12 cellular contexts compared by ENCODE assay signal in the genomic region with DNA sequence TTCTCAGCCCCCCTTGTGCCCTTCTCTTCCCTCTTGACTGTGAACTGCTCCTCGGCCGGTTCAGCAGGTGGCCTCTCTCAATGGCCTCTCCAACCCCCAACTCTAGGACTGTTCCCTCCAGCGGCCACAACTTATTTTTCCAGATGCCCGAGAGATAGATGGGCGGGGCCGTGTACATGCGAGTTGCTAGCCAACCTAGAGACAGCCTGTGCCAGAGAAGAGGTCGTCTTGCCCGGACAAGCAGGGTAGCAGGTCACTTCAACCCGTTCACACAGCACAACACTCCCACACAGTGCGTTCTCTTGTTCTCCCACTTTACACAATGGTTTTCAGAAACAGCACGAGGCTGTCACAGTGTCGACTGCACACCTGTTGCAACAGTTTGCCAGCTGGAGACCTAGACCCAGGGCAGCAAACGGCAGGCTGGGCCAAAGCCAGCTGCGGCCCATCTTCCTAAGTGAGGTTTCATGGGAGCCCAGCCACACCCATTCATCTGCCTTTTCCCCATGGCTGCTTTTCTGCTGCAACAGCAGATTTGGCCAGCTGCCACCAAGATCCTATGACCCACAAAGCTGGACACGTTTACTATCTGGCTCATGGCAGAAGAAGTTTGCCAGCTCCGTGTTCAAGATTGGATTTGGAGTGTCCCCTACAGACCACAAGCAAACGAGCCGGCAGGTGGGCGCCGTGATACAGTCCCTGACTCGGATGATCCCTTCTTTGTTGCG. TPM values are rescaled to one million over a fixed set of nuclear protein-coding genes. Genes with fewer than 3 reads are reported as not detected.
DNase-seq lines count a peak whose midpoint lies in the region; ATAC-seq, FAIRE-seq and TF ChIP-seq lines count a peak whose summit lies in the region.
"Had no signal": no experiment of that assay in that cellular context is flagged by ENCODE, and none has a peak within 500 bp of the region (broad histone marks: within the 10 kb centered on the region; RNA-seq: fewer than 3 reads in every experiment).

No MANE protein-coding gene starts in this region.

- H3K27me3 ChIP-seq in K562 (ENCODE audit: control insufficient read depth in 2 of 2, insufficient read depth in 2 of 2, low read length in 2 of 2), result peaks cover 4 to 24% of the 10 kb centered on the region in 2 experiments; a peak in 2 of 5 replicates

- no TSS peak for BruUV-seq in K562 (replicated peaks; lab: Mats Ljungman, UMichigan)

- H3K36me3 Mint-ChIP-seq in activated T-cell treated with anti-CD3 and anti-CD28 coated beads, Interleukin-2, amount 50 U/mL, for 72 hours (ENCODE audit: insufficient read depth in 2 of 2), result peaks cover 5 to 11% of the 10 kb centered on the region in 2 donors
- H3K36me3 Mint-ChIP-seq in stimulated activated memory B cell treated with anti-CD40 and anti-IgM and Interleukin-4, amounts not matched to agents 10 μg/mL and 1 μg/mL and 100 μg/mL, for 72 hours, result peaks cover 6% of the 10 kb centered on the region

- no peak overlapping the region for H3K27ac Mint-ChIP-seq in activated T-cell treated with anti-CD3 and anti-CD28 coated beads, Interleukin-2, amount 50 U/mL, for 72 hours
- no peak overlapping the region for H3K27ac Mint-ChIP-seq in stimulated activated memory B cell treated with anti-CD40 and anti-IgM and Interleukin-4, amounts not matched to agents 10 μg/mL and 1 μg/mL and 100 μg/mL, for 72 hours
- H3K27ac Mint-ChIP-seq: activated naive CD8-positive, alpha-beta T cell had no signal

- H3K9me3 ChIP-seq in K562 (replicated peaks; ENCODE audit: control insufficient read depth, insufficient read depth, low read depth, low read length), result no peaks in the 10 kb centered on the region

- no peak for TF ChIP-seq CTCF in AG09319 (IDR thresholded peaks at IDR 0.05; ENCODE audit: low read depth, low read length)
- no peak for TF ChIP-seq CTCF in K562 (IDR thresholded peaks at IDR 0.05 in 2 of 3, conservative IDR thresholded peaks at IDR 0.05 in 1 of 3; ENCODE audit: insufficient read depth in 2 of 3, low read depth in 1 of 3, low read length in 3 of 3)
- no peak for TF ChIP-seq CTCF in lower leg skin (IDR thresholded peaks at IDR 0.05)

- H3K9ac ChIP-seq in K562 (ENCODE audit: insufficient read depth in 1 of 2, low read depth in 2 of 2, low read length in 2 of 2), result no peak overlapping the region

- CTCF ChIA-PET in K562 (lab: Yijun Ruan, JAX; ENCODE audit: low intra/inter-chr PET ratio), result no interaction called here

- DNase-seq in AG09319 (ENCODE audit: extremely low read depth, low read depth) (peak; percentile 42), NCI-H1694 treated with DMSO at 0.1 percent for 48 hours (lab: John Stamatoyannopoulos, UW) (peak; percentile 73), K562 (ENCODE audit: extremely low read depth in 1 of 4, low spot score in 3 of 4) (no peak), lower leg skin (ENCODE audit: low spot score in 2 of 2) (peak; percentile 82 to 98)
- DNase-seq in activated T-cell treated with anti-CD3 and anti-CD28 coated beads, Interleukin-2, amount 50 U/mL, for 72 hours, result no peak
- DNase-seq: DND-41 had no signal

- no peak overlapping the region for H3K4me3 ChIP-seq in K562
- no peak overlapping the region for H3K4me3 ChIP-seq in lower leg skin (ENCODE audit: low read depth, poor library complexity, severe bottlenecking)
- H3K4me3 ChIP-seq: HAP-1 had no signal

- in situ Hi-C loops in K562 (cut with MboI), result no loop called here

- peaks cover 2 to 6% of the 10 kb centered on the region in 2 donors for H3K9me3 Mint-ChIP-seq in activated T-cell treated with anti-CD3 and anti-CD28 coated beads, Interleukin-2, amount 50 U/mL, for 72 hours
- peaks cover 9% of the 10 kb centered on the region for H3K9me3 Mint-ChIP-seq in stimulated activated memory B cell treated with anti-CD40 and anti-IgM and Interleukin-4, amounts not matched to agents 10 μg/mL and 1 μg/mL and 100 μg/mL, for 72 hours

- POLR2A ChIA-PET in K562 (lab: Yijun Ruan, JAX), result no interaction called here

- H3K4me2 ChIP-seq in K562 (ENCODE audit: insufficient read depth, low read length), result no peak overlapping the region

- H3K9me1 ChIP-seq in K562 (ENCODE audit: control insufficient read depth, insufficient read depth, low read length), result no peaks in the 10 kb centered on the region

- no peak overlapping the region for H3K4me3 Mint-ChIP-seq in activated T-cell treated with anti-CD3 and anti-CD28 coated beads, Interleukin-2, amount 50 U/mL, for 72 hours
- no peak overlapping the region for H3K4me3 Mint-ChIP-seq in stimulated activated memory B cell treated with anti-CD40 and anti-IgM and Interleukin-4, amounts not matched to agents 10 μg/mL and 1 μg/mL and 100 μg/mL, for 72 hours
- H3K4me3 Mint-ChIP-seq: activated naive CD8-positive, alpha-beta T cell had no signal

- H3K36me3 ChIP-seq in K562 (ENCODE audit: control insufficient read depth, insufficient read depth, low read length), result no peaks in the 10 kb centered on the region
- H3K36me3 ChIP-seq: HAP-1 had no signal

- TF ChIP-seq EP300 in K562 (IDR thresholded peaks at IDR 0.05; ENCODE audit: low read length), result no peak

- peaks cover 34% of the 10 kb centered on the region for H3K27me3 Mint-ChIP-seq in activated T-cell treated with anti-CD3 and anti-CD28 coated beads, Interleukin-2, amount 50 U/mL, for 72 hours (ENCODE audit: low read depth)
- peaks cover 28% of the 10 kb centered on the region for H3K27me3 Mint-ChIP-seq in stimulated activated memory B cell treated with anti-CD40 and anti-IgM and Interleukin-4, amounts not matched to agents 10 μg/mL and 1 μg/mL and 100 μg/mL, for 72 hours

- no peaks in the 10 kb centered on the region; a peak in 1 of 5 replicates for H3K4me1 ChIP-seq in K562 (replicated peaks in 1 of 2; ENCODE audit: control insufficient read depth in 2 of 2, insufficient read depth in 2 of 2, low read length in 2 of 2)
- H3K4me1 ChIP-seq: HAP-1 had no signal

- H3K27ac ChIP-seq in K562 (ENCODE audit: extremely low read depth, low read depth, low read length), result no peak overlapping the region

- TF ChIP-seq POLR2A in K562 (conservative IDR thresholded peaks at IDR 0.05) (no peak), lower leg skin (IDR thresholded peaks at IDR 0.05) (no peak)

- no peak for TF ChIP-seq RAD21 in K562 (CRISPR knock-in tag; conservative IDR thresholded peaks at IDR 0.05 in 1 of 2, IDR thresholded peaks at IDR 0.05 in 1 of 2)

- H4K20me1 ChIP-seq in K562 (replicated peaks; ENCODE audit: control insufficient read depth, insufficient read depth, low read length), result no peaks in the 10 kb centered on the region

- no peaks in the 10 kb centered on the region for H3K79me2 ChIP-seq in K562 (ENCODE audit: control insufficient read depth, insufficient read depth, low read length)

- WGBS in K562 (ENCODE audit: insufficient coverage, low coverage, missing lambda C conversion rate), result 3% methylated on average over 21 of the region's 23 CpGs
- 35 to 44% methylated on average over 23 of the region's 23 CpGs for WGBS in lower leg skin, 2 donors

- no peak overlapping the region for H2AFZ ChIP-seq in K562 (ENCODE audit: low read depth, low read length)

- H3K4me1 Mint-ChIP-seq in activated T-cell treated with anti-CD3 and anti-CD28 coated beads, Interleukin-2, amount 50 U/mL, for 72 hours (ENCODE audit: low read depth), result peaks cover 14% of the 10 kb centered on the region
- H3K4me1 Mint-ChIP-seq in stimulated activated memory B cell treated with anti-CD40 and anti-IgM and Interleukin-4, amounts not matched to agents 10 μg/mL and 1 μg/mL and 100 μg/mL, for 72 hours, result peaks cover 10% of the 10 kb centered on the region

- no peak for FAIRE-seq in K562 (lab: Jason Lieb, UNC)

- ATAC-seq in K562 (no peak), HG03469 (IDR thresholded peaks at IDR 0.05; ENCODE audit: unreplicated experiment) (no peak), GM19324 (IDR thresholded peaks at IDR 0.05; ENCODE audit: low FRiP score, unreplicated experiment) (no peak)
- no peak for ATAC-seq in activated T-cell treated with anti-CD3 and anti-CD28 coated beads, Interleukin-2, amount 50 U/mL, for 72 hours (replicated peaks in 1 of 2)
- no peak for ATAC-seq in stimulated activated memory B cell treated with anti-CD40 and anti-IgM and Interleukin-4, amounts not matched to agents 10 μg/mL and 1 μg/mL and 100 μg/mL, for 72 hours

- intact Hi-C loops in K562 (cut with micrococcal nuclease), result no loop called here
- intact Hi-C loops in lower leg skin (cut with DNase I; ENCODE audit: low total_unique reads), result no loop called here

RNA-seq across cellular contexts. Expression of gene PRLH, which starts 7.3 kb away (rescaled TPM):
- not detected in 2 replicates for total RNA-seq in K562 (2011; cell fraction: chromatin; rRNA removed; ENCODE audit: low replicate concordance)
- total RNA-seq in K562 (2011; cell fraction: nucleolus; rRNA removed), result not detected in 2 replicates
- total RNA-seq in K562 (2011; cell fraction: nucleoplasm; rRNA removed), result not detected in 2 replicates
- total RNA-seq in K562 (2014; rRNA removed) (not detected in 2 replicates), K562 (2014; rRNA removed; fragmentation: Illumina TruSeq; extraction: Trizol) (not detected in 2 replicates), K562 (2015; rRNA removed; fragmentation: Illumina TruSeq; extraction: Trizol) (not detected in 2 replicates), K562 (2021) (not detected in 2 replicates), lower leg skin (not detected)
- polyA plus RNA-seq in K562 (2011; rRNA removed) (not detected in 2 replicates), K562 (2014; fragmentation: Illumina TruSeq; extraction: Trizol) (not detected in 2 replicates), K562 (2014; fragmentation: Nextera tagmentation; extraction: Ambion mirVana) (not detected), K562 (2014; rRNA removed) (not detected in 2 replicates)
- polyA plus RNA-seq in K562 (2011; cell fraction: cytosol; rRNA removed), result not detected in 2 replicates
- polyA plus RNA-seq in K562 (2011; cell fraction: nucleus; rRNA removed), result not detected in 2 replicates
- polyA plus RNA-seq in K562 (2012), result not detected in 2 replicates
- polyA minus RNA-seq in K562 (2011; rRNA and poly(A)+ RNA removed), result not detected in 2 replicates
- not detected in 2 replicates for polyA minus RNA-seq in K562 (2011; cell fraction: cytosol; rRNA and poly(A)+ RNA removed)
- polyA minus RNA-seq in K562 (2011; cell fraction: nucleus; rRNA and poly(A)+ RNA removed), result not detected in 2 replicates
- total RNA-seq in activated T-cell treated with anti-CD3 and anti-CD28 coated beads, Interleukin-2, amount 50 U/mL, for 72 hours, result not detected
- total RNA-seq: liver had no signal
- polyA plus RNA-seq: liver had no signal

RNA-seq across cellular contexts. Expression of gene RAB17, which starts 31.5 kb away (rescaled TPM):
- total RNA-seq in K562 (2011; cell fraction: chromatin; rRNA removed; ENCODE audit: low replicate concordance), result 0.09 TPM in 1 of 2 replicates, not detected in the other
- total RNA-seq in K562 (2011; cell fraction: nucleolus; rRNA removed), result not detected in 2 replicates
- not detected in 2 replicates for total RNA-seq in K562 (2011; cell fraction: nucleoplasm; rRNA removed)
- total RNA-seq in K562 (2014; rRNA removed), result not detected in 2 replicates
- not detected in 2 replicates for total RNA-seq in K562 (2014; rRNA removed; fragmentation: Illumina TruSeq; extraction: Trizol)
- total RNA-seq in K562 (2015; rRNA removed; fragmentation: Illumina TruSeq; extraction: Trizol), result not detected in 2 replicates
- 0.13 and 0.16 TPM in 2 replicates for total RNA-seq in K562 (2021)
- not detected in 2 replicates for polyA plus RNA-seq in K562 (2011; rRNA removed)
- polyA plus RNA-seq in K562 (2011; cell fraction: cytosol; rRNA removed), result not detected in 2 replicates
- polyA plus RNA-seq in K562 (2011; cell fraction: nucleus; rRNA removed), result not detected in 2 replicates
- not detected in 2 replicates for polyA plus RNA-seq in K562 (2012)
- polyA plus RNA-seq in K562 (2014; fragmentation: Illumina TruSeq; extraction: Trizol), result not detected in 2 replicates
- polyA plus RNA-seq in K562 (2014; fragmentation: Nextera tagmentation; extraction: Ambion mirVana), result not detected
- not detected in 2 replicates for polyA plus RNA-seq in K562 (2014; rRNA removed)
- not detected in 2 replicates for polyA minus RNA-seq in K562 (2011; rRNA and poly(A)+ RNA removed)
- not detected in 2 replicates for polyA minus RNA-seq in K562 (2011; cell fraction: cytosol; rRNA and poly(A)+ RNA removed)
- polyA minus RNA-seq in K562 (2011; cell fraction: nucleus; rRNA and poly(A)+ RNA removed), result not detected in 2 replicates
- 1 to 10 TPM; 1.7 to 6.3 (median 2.8) TPM for total RNA-seq in lower leg skin
- total RNA-seq in activated T-cell treated with anti-CD3 and anti-CD28 coated beads, Interleukin-2, amount 50 U/mL, for 72 hours, result under 1 TPM in 1 of 2 donors, not detected in 1; 0.09 TPM

Comparison
In these comparisons a context has a peak if more than half of its experiments do, and no peak if none do; other contexts are left out.
1. DNase-seq: peak in AG09319 (single experiment), NCI-H1694 treated with DMSO at 0.1 percent for 48 hours (single experiment) and lower leg skin (2 of 2); none in K562 (0 of 4) and activated T-cell treated with anti-CD3 and anti-CD28 coated beads, Interleukin-2, amount 50 U/mL, for 72 hours (0 of 2).